10 cellular contexts compared by ENCODE assay signal in the genomic region with DNA sequence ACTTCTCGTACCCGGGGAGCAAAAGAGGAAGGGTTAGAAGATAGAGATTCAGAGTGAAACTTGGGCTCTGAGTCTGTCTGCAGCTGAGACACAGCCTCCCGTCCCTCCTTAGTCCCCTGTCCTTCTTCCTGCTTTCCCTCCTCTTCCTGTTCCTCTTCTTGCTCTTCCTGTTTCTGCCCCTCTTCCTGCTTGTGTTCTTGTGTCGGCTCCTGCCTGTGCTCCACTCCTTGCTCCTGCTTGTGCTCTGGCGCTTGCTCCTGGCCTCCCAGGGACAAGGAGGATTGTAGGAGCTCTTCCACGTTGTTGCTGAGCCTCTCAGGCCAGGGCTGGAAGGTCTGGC. TPM values are rescaled to one million over a fixed set of nuclear protein-coding genes. Genes with fewer than 3 reads are reported as not detected.
DNase-seq lines count a peak whose midpoint lies in the region; ATAC-seq and TF ChIP-seq lines count a peak whose summit lies in the region.
"Had no signal": no experiment of that assay in that cellular context is flagged by ENCODE, and none has a peak within 500 bp of the region (broad histone marks: within the 10 kb centered on the region; RNA-seq: fewer than 3 reads in every experiment).

No MANE protein-coding gene starts in this region.

- no peaks in the 10 kb centered on the region for H3K9me3 ChIP-seq in DND-41 (ENCODE audit: insufficient read depth, low read length, severe bottlenecking)
- H3K9me3 ChIP-seq in CD8-positive, alpha-beta T cell (ENCODE audit: low read length), result no peaks in the 10 kb centered on the region

- intact Hi-C loops in CD8-positive, alpha-beta T cell (cut with DNase I, micrococcal nuclease), result no loop called here

- TF ChIP-seq CTCF in DND-41 (IDR thresholded peaks at IDR 0.05; ENCODE audit: borderline replicate concordance, extremely low read depth, low read length, poor library complexity, severe bottlenecking), result no peak
- TF ChIP-seq CTCF in CD8-positive, alpha-beta T cell (IDR thresholded peaks at IDR 0.05), result no peak

- no peaks in the 10 kb centered on the region; the same call in 1 of the 2 replicates for H3K4me1 ChIP-seq in DND-41 (ENCODE audit: insufficient read depth, low read length)
- H3K4me1 ChIP-seq in CD8-positive, alpha-beta T cell (ENCODE audit: insufficient read depth, low read length), result peaks cover 5% of the 10 kb centered on the region

- no peaks in the 10 kb centered on the region for H3K27me3 Mint-ChIP-seq in effector memory CD8-positive, alpha-beta T cell
- H3K27me3 Mint-ChIP-seq in naive B cell, result no peaks in the 10 kb centered on the region
- no peaks in the 10 kb centered on the region for H3K27me3 Mint-ChIP-seq in CD8-positive, alpha-beta T cell (ENCODE audit: low read depth)

- H3K9me3 Mint-ChIP-seq in effector memory CD8-positive, alpha-beta T cell, result peaks cover 0 to 3% of the 10 kb centered on the region in 2 donors
- H3K9me3 Mint-ChIP-seq in naive B cell, result peaks cover 0 to 8% (median 0%) of the 10 kb centered on the region in 7 donors
- H3K9me3 Mint-ChIP-seq in CD8-positive, alpha-beta T cell, result peaks cover 3% of the 10 kb centered on the region

- H3K79me2 ChIP-seq in DND-41 (ENCODE audit: insufficient read depth, low read length), result no peaks in the 10 kb centered on the region

- peaks cover 21% of the 10 kb centered on the region for H3K36me3 Mint-ChIP-seq in effector memory CD8-positive, alpha-beta T cell (ENCODE audit: insufficient read depth)
- H3K36me3 Mint-ChIP-seq in naive B cell, result peaks cover 0 to 7% of the 10 kb centered on the region in 2 donors
- peaks cover 30% of the 10 kb centered on the region for H3K36me3 Mint-ChIP-seq in CD8-positive, alpha-beta T cell

- no peaks in the 10 kb centered on the region for H4K20me1 ChIP-seq in DND-41 (ENCODE audit: insufficient read depth, low read length)

- H3K4me3 Mint-ChIP-seq in effector memory CD8-positive, alpha-beta T cell, result no peak overlapping the region
- peak overlapping the region; percentile 40 to 84 (median 66) for H3K4me3 Mint-ChIP-seq in naive B cell
- H3K4me3 Mint-ChIP-seq in CD8-positive, alpha-beta T cell, result no peak overlapping the region

- H3K4me1 Mint-ChIP-seq in effector memory CD8-positive, alpha-beta T cell (ENCODE audit: low read depth in 2 of 2), result peaks cover 7 to 8% of the 10 kb centered on the region in 2 donors
- H3K4me1 Mint-ChIP-seq in naive B cell, result peaks cover 47 to 67% (median 52%) of the 10 kb centered on the region in 3 donors
- H3K4me1 Mint-ChIP-seq in CD8-positive, alpha-beta T cell (ENCODE audit: low read depth), result peaks cover 13% of the 10 kb centered on the region

- no peaks in the 10 kb centered on the region for H3K27me3 ChIP-seq in DND-41 (ENCODE audit: insufficient read depth, low read length, poor library complexity)
- H3K27me3 ChIP-seq in CD8-positive, alpha-beta T cell (ENCODE audit: insufficient read depth, low read length), result no peaks in the 10 kb centered on the region

- peaks cover 8% of the 10 kb centered on the region for H3K36me3 ChIP-seq in DND-41 (ENCODE audit: insufficient read depth, low read length)
- no peaks in the 10 kb centered on the region for H3K36me3 ChIP-seq in CD8-positive, alpha-beta T cell (ENCODE audit: insufficient read depth, low read length)

- no peak for DNase-seq in DND-41
- peak; percentile 42 to 53 for DNase-seq in Kasumi-1 (lab: John Stamatoyannopoulos, UW)
- no peak for DNase-seq in effector memory CD8-positive, alpha-beta T cell
- DNase-seq in naive B cell, result no peak
- DNase-seq in activated naive CD4-positive, alpha-beta T cell treated with Interleukin-2 at 50 U/mL for 16 hours, result no peak
- no peak for DNase-seq in CD8-positive, alpha-beta T cell
- no peak for DNase-seq in effector CD4-positive, alpha-beta T cell
- DNase-seq in SW 1271 (lab: John Stamatoyannopoulos, UW), result no peak
- DNase-seq: effector memory CD4-positive, alpha-beta T cell had no signal

- no peak overlapping the region for H3K27ac ChIP-seq in DND-41 (ENCODE audit: low read length)
- H3K27ac ChIP-seq in CD8-positive, alpha-beta T cell (ENCODE audit: low read depth, low read length), result no peak overlapping the region

- no peak for ATAC-seq in DND-41 (ENCODE audit: insufficient read depth, low read depth)
- ATAC-seq in effector memory CD8-positive, alpha-beta T cell (replicated peaks), result peak; percentile 24
- peak; percentile 50 to 64 for ATAC-seq in naive B cell (ENCODE audit: low read depth in 2 of 2)
- no peak for ATAC-seq in CD8-positive, alpha-beta T cell

- no peak overlapping the region for H3K4me3 ChIP-seq in DND-41 (ENCODE audit: low read depth in 1 of 2, low read length in 2 of 2)
- H3K4me3 ChIP-seq in CD8-positive, alpha-beta T cell (ENCODE audit: low read depth, low read length), result no peak overlapping the region

- H3K27ac Mint-ChIP-seq in effector memory CD8-positive, alpha-beta T cell, result peak overlapping the region in 1 of 2 donors; percentile 13
- peak overlapping the region; percentile 41 to 97 (median 85) for H3K27ac Mint-ChIP-seq in naive B cell
- H3K27ac Mint-ChIP-seq in CD8-positive, alpha-beta T cell, result no peak overlapping the region

- CTCF ChIA-PET in CD8-positive, alpha-beta T cell (lab: Charles Lee), result interaction anchor here (0.7 to 1.9 kb wide), 5 partner anchors 9 to 28 kb away, joined by 3 to 18 read pairs (median 3); no protein-coding TSS in a partner anchor

- no peak overlapping the region for H3K9ac ChIP-seq in DND-41 (ENCODE audit: low read depth, low read length)

- 0 out of 2 replicates have a peak overlapping the region, but pooled peaks have one; percentile 24 for H2AFZ ChIP-seq in DND-41 (ENCODE audit: low read depth, low read length)

- POLR2A ChIA-PET in CD8-positive, alpha-beta T cell (lab: Charles Lee), result interaction anchor here (0.6 to 1.1 kb wide), 3 partner anchors 11 to 76 kb away, joined by 3 to 4 read pairs (median 3); no protein-coding TSS in a partner anchor

- H3K4me2 ChIP-seq in DND-41 (ENCODE audit: insufficient read depth, low read length), result no peak overlapping the region

RNA-seq across cellular contexts. Expression of a gene that starts 3.0 kb away (rescaled TPM):
- polyA plus RNA-seq in naive B cell (ENCODE audit: low read depth in 6 of 6), result 10 to 100 TPM in 1 of 6 donors, 1 to 10 TPM in 5; 3.8 to 11.0 (median 8.9) TPM
- 1 to 10 TPM; 1.2 to 1.7 TPM for total RNA-seq in CD8-positive, alpha-beta T cell

RNA-seq across cellular contexts. Expression of a gene that starts 8.5 kb away (rescaled TPM):
- 10 to 100 TPM; 25.2 to 69.9 (median 40.1) TPM for polyA plus RNA-seq in naive B cell (ENCODE audit: low read depth in 6 of 6)
- 1 to 10 TPM; 5.8 to 6.8 TPM for total RNA-seq in CD8-positive, alpha-beta T cell
- polyA plus RNA-seq: neural cell had no signal

RNA-seq across cellular contexts. Expression of a gene that starts 18.7 kb away (rescaled TPM):
- polyA plus RNA-seq in naive B cell (ENCODE audit: low read depth in 6 of 6), result 100 to 1,000 TPM in 4 of 6 donors, 10 to 100 TPM in 2; 93.5 to 139 (median 112) TPM
- 10 to 100 TPM; 14.1 to 15.9 TPM for total RNA-seq in CD8-positive, alpha-beta T cell

RNA-seq across cellular contexts. Expression of a gene that starts 37.0 kb away (rescaled TPM):
- 10 to 100 TPM; 26.6 to 67.1 (median 44.5) TPM for polyA plus RNA-seq in naive B cell (ENCODE audit: low read depth in 6 of 6)
- 100 to 1,000 TPM; 289 to 295 TPM for total RNA-seq in CD8-positive, alpha-beta T cell

RNA-seq across cellular contexts. Expression of a gene that starts 44.9 kb away (rescaled TPM):
- polyA plus RNA-seq in naive B cell (ENCODE audit: low read depth in 6 of 6), result 10 to 100 TPM; 13.5 to 39.7 (median 23.2) TPM
- 10 to 100 TPM; 61.8 to 63.8 TPM for total RNA-seq in CD8-positive, alpha-beta T cell

Comparison
In these comparisons a context has a peak if more than half of its experiments do, and no peak if none do; other contexts are left out.
1. ATAC-seq: peak in effector memory CD8-positive, alpha-beta T cell (single experiment) and naive B cell (2 of 2); none in DND-41 (single experiment) and CD8-positive, alpha-beta T cell (single experiment).
2. DNase-seq: peak in Kasumi-1 (2 of 2); none in DND-41 (single experiment), effector memory CD8-positive, alpha-beta T cell (0 of 3), naive B cell (single experiment), activated naive CD4-positive, alpha-beta T cell treated with Interleukin-2 at 50 U/mL for 16 hours (single experiment), CD8-positive, alpha-beta T cell (0 of 7), effector CD4-positive, alpha-beta T cell (single experiment) and SW 1271 (0 of 2).
3. H3K4me3 Mint-ChIP-seq: peak in naive B cell (8 of 8); none in effector memory CD8-positive, alpha-beta T cell (0 of 2) and CD8-positive, alpha-beta T cell (single experiment).